Comparison of ENCODE assay signal across 24 cellular contexts in the genomic region with DNA sequence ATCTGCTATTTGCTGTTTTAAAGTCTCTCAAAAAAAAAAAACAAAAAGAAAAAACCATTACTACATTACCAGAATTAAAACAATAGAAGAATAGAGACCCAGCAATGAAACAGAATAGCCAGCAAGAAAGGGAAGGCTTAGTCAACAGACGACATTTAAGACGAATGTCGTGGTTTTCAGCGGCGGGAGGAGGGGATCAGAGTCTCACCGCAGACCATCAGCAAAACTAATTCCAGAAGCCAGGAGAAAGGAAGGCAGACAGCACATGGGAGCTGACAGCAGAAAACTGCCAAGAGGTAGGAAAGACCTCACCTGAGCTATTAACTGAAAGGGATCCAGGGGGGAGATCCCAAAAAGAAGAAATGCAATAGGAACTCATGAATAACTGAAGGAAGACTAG.
"Had no signal": no experiment of that assay in that cellular context is flagged by ENCODE, and none has a peak within 500 bp of the region (broad histone marks: within the 10 kb centered on the region; RNA-seq: fewer than 3 reads in every experiment).

No MANE protein-coding gene starts in this region.

- H3K27me3 Mint-ChIP-seq: naive B cell; progenitor cell of endocrine pancreas; stimulated activated naive B cell treated with anti-CD40 and anti-IgM and Interleukin-4, amounts not matched to agents 10 μg/mL and 1 μg/mL and 100 μg/mL, for 72 hours had no signal

- H3K27ac Mint-ChIP-seq: immature natural killer cell; mesothelial cell of epicardium; natural killer cell; progenitor cell of endocrine pancreas; stimulated activated naive B cell treated with anti-CD40 and anti-IgM and Interleukin-4, amounts not matched to agents 10 μg/mL and 1 μg/mL and 100 μg/mL, for 72 hours had no signal

- H3K4me3 Mint-ChIP-seq: immature natural killer cell; mesothelial cell of epicardium; naive B cell; natural killer cell; stimulated activated naive B cell treated with anti-CD40 and anti-IgM and Interleukin-4, amounts not matched to agents 10 μg/mL and 1 μg/mL and 100 μg/mL, for 72 hours had no signal

- H3K9me3 ChIP-seq: left ventricle myocardium inferior, ovary, right atrium auricular region, right lobe of liver, stomach, testis, thyroid gland, transverse colon, upper lobe of left lung, vagina had no signal

- H3K4me3 ChIP-seq: left ventricle myocardium inferior, lung, ovary, right atrium auricular region, right lobe of liver, skin epidermis, stomach, testis, thyroid gland, transverse colon, upper lobe of left lung, vagina had no signal

- H3K27ac ChIP-seq: left ventricle myocardium inferior, ovary, right atrium auricular region, right lobe of liver, skin epidermis, stomach, testis, thyroid gland, transverse colon, upper lobe of left lung, vagina had no signal

- ATAC-seq: natural killer cell; right lobe of liver; stimulated activated naive B cell treated with anti-CD40 and anti-IgM and Interleukin-4, amounts not matched to agents 10 μg/mL and 1 μg/mL and 100 μg/mL, for 72 hours; stimulated activated naive CD8-positive, alpha-beta T cell treated with anti-CD3 and anti-CD28 coated beads, Interleukin-15, Interleukin-2, amounts not matched to agents 100 U/mL and 50 U/mL, for 24 hours had no signal

- H3K36me3 ChIP-seq: ovary, right atrium auricular region, right lobe of liver, vagina had no signal

- H3K4me1 Mint-ChIP-seq: immature natural killer cell, mesothelial cell of epicardium had no signal

- H3K9me3 Mint-ChIP-seq: immature natural killer cell; mesothelial cell of epicardium; naive B cell; natural killer cell; stimulated activated naive B cell treated with anti-CD40 and anti-IgM and Interleukin-4, amounts not matched to agents 10 μg/mL and 1 μg/mL and 100 μg/mL, for 72 hours had no signal

- H3K4me1 ChIP-seq: left ventricle myocardium inferior, right atrium auricular region, right lobe of liver, testis, thyroid gland, transverse colon, upper lobe of left lung, vagina had no signal

- DNase-seq: immature natural killer cell; left ventricle myocardium inferior; mesendoderm; naive B cell; natural killer cell; ovary; right lobe of liver; stimulated activated CD4-positive, alpha-beta T cell treated with anti-CD3 and anti-CD28 coated beads, Interleukin-12 subunit alpha, Interleukin-12 subunit beta, amount 100 ng/mL, for 4 hours; stimulated activated CD4-positive, alpha-beta T cell treated with anti-CD3 and anti-CD28 coated beads, Interleukin-15, amount 100 ng/mL, for 24 hours; stimulated activated CD4-positive, alpha-beta T cell treated with anti-CD3 and anti-CD28 coated beads, Interleukin-2, amount 100 ng/mL, for 24 hours; stimulated activated CD4-positive, alpha-beta T cell treated with anti-CD3 and anti-CD28 coated beads, Interleukin-4, amount 100 ng/mL, for 1 hour; stimulated activated naive B cell treated with anti-CD40 and anti-IgM and Interleukin-4, amounts not matched to agents 10 μg/mL and 1 μg/mL and 100 μg/mL, for 72 hours; stimulated activated naive CD8-positive, alpha-beta T cell treated with anti-CD3 and anti-CD28 coated beads, Interleukin-15, Interleukin-2, amounts not matched to agents 100 U/mL and 50 U/mL, for 24 hours; stomach; testis; thyroid gland; transverse colon; upper lobe of left lung had no signal

- H3K27me3 ChIP-seq: ovary, right atrium auricular region, right lobe of liver, stomach, testis, thyroid gland, transverse colon, upper lobe of left lung, vagina had no signal
